In the genomic region with DNA sequence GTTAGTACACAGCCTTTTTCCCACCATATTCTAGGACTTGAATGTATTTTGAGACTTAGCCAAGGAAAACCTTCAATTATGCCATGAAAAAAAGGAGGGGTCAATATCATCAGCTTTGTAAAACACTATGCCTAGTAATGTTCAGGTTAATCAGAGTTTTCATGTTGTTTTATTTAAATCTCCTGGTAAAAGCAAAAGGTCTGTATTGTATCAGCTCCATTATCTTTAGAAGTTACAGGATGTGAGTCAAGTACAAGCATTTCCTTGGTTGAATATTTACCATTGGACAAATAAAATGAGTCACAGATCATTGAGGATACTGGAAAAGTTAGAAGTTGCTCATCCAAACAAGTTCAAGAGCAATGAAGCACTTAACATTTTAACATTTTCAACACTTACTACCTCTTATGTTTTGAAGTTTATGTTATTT, we compare ENCODE assay signal across 13 cellular contexts.
A peak's percentile ranks its signal among the peaks of the same experiment; 100 is the strongest.
DNase-seq lines count a peak whose midpoint lies in the region; ATAC-seq, FAIRE-seq and TF ChIP-seq lines count a peak whose summit lies in the region.
"Had no signal": no experiment of that assay in that cellular context is flagged by ENCODE, and none has a peak within 500 bp of the region (broad histone marks: within the 10 kb centered on the region; RNA-seq: fewer than 3 reads in every experiment).

No MANE protein-coding gene starts in this region.

- peaks cover 17% of the 10 kb centered on the region for H3F3A ChIP-seq in PC-3 (ENCODE audit: low read length, unreplicated experiment)

- H3K4me1 ChIP-seq in PC-3 (ENCODE audit: insufficient read depth, low read length) (peaks cover 60% of the 10 kb centered on the region), endothelial cell of umbilical vein (ENCODE audit: control insufficient read depth, extremely low read depth, insufficient read depth, low read length) (peaks cover 62% of the 10 kb centered on the region)
- no peaks in the 10 kb centered on the region for H3K4me1 ChIP-seq in naive thymus-derived CD4-positive, alpha-beta T cell (ENCODE audit: control insufficient read depth in 2 of 2, insufficient read depth in 2 of 2, low read length in 2 of 2)

- DNase-seq in COLO829 (ENCODE audit: low spot score) (peak; percentile 79), PC-3 (peak; percentile 87), endothelial cell of umbilical vein (ENCODE audit: low read depth, low spot score) (peak; percentile 93), lung microvascular endothelial cell (ENCODE audit: low read depth in 2 of 2) (peak; percentile 77 to 89), MG63 (no peak)
- no peak for DNase-seq in naive thymus-derived CD4-positive, alpha-beta T cell
- DNase-seq in activated CD4-positive, alpha-beta T cell treated with anti-CD3 and anti-CD28 coated beads for 4 hours: no peak
- DNase-seq: activated CD8-positive, alpha-beta T cell treated with anti-CD3 and anti-CD28 coated beads for 36 hours; CD4-positive, CD25-positive, alpha-beta regulatory T cell; naive B cell; NCI-H345 had no signal

- TF ChIP-seq POLR2A in endothelial cell of umbilical vein (IDR thresholded peaks at IDR 0.05; ENCODE audit: low read depth, low read length): peak; percentile 36

- CTCF ChIA-PET in PC-3 (lab: Charles Lee) (interaction anchor here (0.6 to 0.7 kb wide), 4 partner anchors 38 to 653 kb away, joined by 3 to 4 read pairs (median 4); a partner anchor contains a TSS), endothelial cell of umbilical vein (lab: Charles Lee) (interaction anchor here (0.9 to 1.8 kb wide), 6 partner anchors 14 to 181 kb away, joined by 3 to 11 read pairs (median 4); a partner anchor contains a TSS)
- CTCF ChIA-PET in naive thymus-derived CD4-positive, alpha-beta T cell (lab: Charles Lee): no interaction called here

- no peak overlapping the region for H3K27ac Mint-ChIP-seq in naive thymus-derived CD4-positive, alpha-beta T cell
- H3K27ac Mint-ChIP-seq in stimulated activated memory B cell treated with anti-CD40 and anti-IgM and Interleukin-4, amounts not matched to agents 10 μg/mL and 1 μg/mL and 100 μg/mL, for 72 hours: no peak overlapping the region
- H3K27ac Mint-ChIP-seq: activated CD8-positive, alpha-beta T cell treated with anti-CD3 and anti-CD28 coated beads for 36 hours; CD4-positive, CD25-positive, alpha-beta regulatory T cell; naive B cell had no signal

- H3K79me2 ChIP-seq in PC-3 (ENCODE audit: low read length) (peaks cover 21% of the 10 kb centered on the region), endothelial cell of umbilical vein (ENCODE audit: control insufficient read depth, insufficient read depth, low read length) (no peaks in the 10 kb centered on the region)

- no peak overlapping the region for H2AFZ ChIP-seq in PC-3 (ENCODE audit: low read length)
- H2AFZ ChIP-seq in endothelial cell of umbilical vein (ENCODE audit: low read depth, low read length): no peak overlapping the region

- no peaks in the 10 kb centered on the region for H3K27me3 ChIP-seq in PC-3 (ENCODE audit: low read length)
- no peaks in the 10 kb centered on the region for H3K27me3 ChIP-seq in endothelial cell of umbilical vein (ENCODE audit: control insufficient read depth in 2 of 2, insufficient read depth in 2 of 2, low read length in 2 of 2)
- H3K27me3 ChIP-seq in naive thymus-derived CD4-positive, alpha-beta T cell (ENCODE audit: control insufficient read depth in 2 of 2, insufficient read depth in 2 of 2, low read length in 2 of 2): no peaks in the 10 kb centered on the region
- no peaks in the 10 kb centered on the region for H3K27me3 ChIP-seq in MG63

- dilution Hi-C loops in endothelial cell of umbilical vein (cut with MboI; ENCODE audit: extremely low pct_ligation_motif_present, low sequenced_read_pairs): no loop called here

- H3K9me3 ChIP-seq in PC-3 (ENCODE audit: low read length) (no peaks in the 10 kb centered on the region), endothelial cell of umbilical vein (replicated peaks; ENCODE audit: control insufficient read depth, insufficient read depth, low read length) (no peaks in the 10 kb centered on the region), MG63 (no peaks in the 10 kb centered on the region)
- no peaks in the 10 kb centered on the region for H3K9me3 ChIP-seq in naive thymus-derived CD4-positive, alpha-beta T cell (ENCODE audit: control insufficient read depth in 2 of 3, low read length in 3 of 3)

- H3K27ac ChIP-seq in PC-3 (ENCODE audit: low read length) (peak overlapping the region; percentile 95), endothelial cell of umbilical vein (ENCODE audit: insufficient read depth, low read depth, low read length) (peak overlapping the region; percentile 64)
- no peak overlapping the region for H3K27ac ChIP-seq in naive thymus-derived CD4-positive, alpha-beta T cell (ENCODE audit: low read depth, low read length)

- no peak overlapping the region for H3K4me3 ChIP-seq in PC-3 (ENCODE audit: low read length)
- H3K4me3 ChIP-seq in endothelial cell of umbilical vein (replicated peaks in 1 of 3; ENCODE audit: insufficient read depth in 1 of 3, low read depth in 1 of 3, low read length in 3 of 3): no peak overlapping the region
- H3K4me3 ChIP-seq in naive thymus-derived CD4-positive, alpha-beta T cell (ENCODE audit: low read length): no peak overlapping the region
- no peak overlapping the region for H3K4me3 ChIP-seq in MG63

- H3K4me1 Mint-ChIP-seq in naive thymus-derived CD4-positive, alpha-beta T cell: no peaks in the 10 kb centered on the region
- no peaks in the 10 kb centered on the region for H3K4me1 Mint-ChIP-seq in stimulated activated memory B cell treated with anti-CD40 and anti-IgM and Interleukin-4, amounts not matched to agents 10 μg/mL and 1 μg/mL and 100 μg/mL, for 72 hours
- H3K4me1 Mint-ChIP-seq: CD4-positive, CD25-positive, alpha-beta regulatory T cell; naive B cell had no signal

- H3K9ac ChIP-seq in PC-3 (ENCODE audit: low read length) (peak overlapping the region; percentile 71), endothelial cell of umbilical vein (replicated peaks; ENCODE audit: extremely low read depth, insufficient read depth, low read length) (peak overlapping the region; percentile 34)

- H3K9me1 ChIP-seq in endothelial cell of umbilical vein (replicated peaks; ENCODE audit: control insufficient read depth, extremely low read depth, insufficient read depth, low read length): no peaks in the 10 kb centered on the region

- intact Hi-C loops in PC-3 (cut with micrococcal nuclease): loop anchor here (5.0 to 10.0 kb wide), 2 partner anchors 45 to 328 kb away; no protein-coding TSS in a partner anchor
- intact Hi-C loops in endothelial cell of umbilical vein (cut with micrococcal nuclease): loop anchor here (1.0 to 5.0 kb wide), 6 partner anchors 31 to 417 kb away; a partner anchor contains a TSS
- intact Hi-C loops in naive thymus-derived CD4-positive, alpha-beta T cell (cut with micrococcal nuclease): no loop called here

- peak; percentile 87 for FAIRE-seq in endothelial cell of umbilical vein (lab: Jason Lieb, UNC)
- FAIRE-seq: GM12891 had no signal

- no peaks in the 10 kb centered on the region for H4K20me1 ChIP-seq in PC-3 (ENCODE audit: low read length)
- H4K20me1 ChIP-seq in endothelial cell of umbilical vein (replicated peaks; ENCODE audit: control insufficient read depth, extremely low read depth, insufficient read depth, low read length): no peaks in the 10 kb centered on the region

- peaks cover 17 to 30% (median 23%) of the 10 kb centered on the region in 5 donors for H3K27me3 Mint-ChIP-seq in naive thymus-derived CD4-positive, alpha-beta T cell
- H3K27me3 Mint-ChIP-seq in stimulated activated memory B cell treated with anti-CD40 and anti-IgM and Interleukin-4, amounts not matched to agents 10 μg/mL and 1 μg/mL and 100 μg/mL, for 72 hours: peaks cover 27% of the 10 kb centered on the region

- peak; percentile 62 for ATAC-seq in PC-3
- ATAC-seq in naive thymus-derived CD4-positive, alpha-beta T cell: no peak
- no peak for ATAC-seq in stimulated activated memory B cell treated with anti-CD40 and anti-IgM and Interleukin-4, amounts not matched to agents 10 μg/mL and 1 μg/mL and 100 μg/mL, for 72 hours
- ATAC-seq: activated CD8-positive, alpha-beta T cell treated with anti-CD3 and anti-CD28 coated beads for 36 hours had no signal

- no peaks in the 10 kb centered on the region for H3K9me2 ChIP-seq in PC-3 (replicated peaks; ENCODE audit: low read length)

- H3K36me3 ChIP-seq in PC-3 (ENCODE audit: low read depth, low read length) (peaks cover 57% of the 10 kb centered on the region), endothelial cell of umbilical vein (ENCODE audit: control insufficient read depth in 2 of 2, extremely low read depth in 1 of 2, insufficient read depth in 2 of 2, low read length in 2 of 2) (peaks cover 0 to 12% of the 10 kb centered on the region in 2 experiments), MG63 (peaks cover 40% of the 10 kb centered on the region)
- H3K36me3 ChIP-seq in naive thymus-derived CD4-positive, alpha-beta T cell (ENCODE audit: control insufficient read depth in 2 of 3, insufficient read depth in 3 of 3, low read length in 3 of 3): no peaks in the 10 kb centered on the region

- H3K4me3 Mint-ChIP-seq in naive thymus-derived CD4-positive, alpha-beta T cell: no peak overlapping the region
- no peak overlapping the region for H3K4me3 Mint-ChIP-seq in stimulated activated memory B cell treated with anti-CD40 and anti-IgM and Interleukin-4, amounts not matched to agents 10 μg/mL and 1 μg/mL and 100 μg/mL, for 72 hours
- H3K4me3 Mint-ChIP-seq: activated CD8-positive, alpha-beta T cell treated with anti-CD3 and anti-CD28 coated beads for 36 hours; CD4-positive, CD25-positive, alpha-beta regulatory T cell; naive B cell had no signal

- H3K4me2 ChIP-seq in PC-3 (ENCODE audit: low read length): peak overlapping the region; percentile 53
- H3K4me2 ChIP-seq in endothelial cell of umbilical vein (ENCODE audit: insufficient read depth, low read length): peak overlapping the region; percentile 45

- POLR2A ChIA-PET in PC-3 (lab: Charles Lee; ENCODE audit: unreplicated experiment): interaction anchor here (0.6 to 0.8 kb wide), 4 partner anchors 56 to 1347 kb away, joined by 3 to 8 read pairs (median 4); a partner anchor contains a TSS
- POLR2A ChIA-PET in endothelial cell of umbilical vein (lab: Charles Lee): interaction anchor here (0.6 to 1.3 kb wide), 2 partner anchors 35 to 66 kb away, joined by 4 to 5 read pairs; no protein-coding TSS in a partner anchor
- POLR2A ChIA-PET in naive thymus-derived CD4-positive, alpha-beta T cell (lab: Charles Lee): no interaction called here

- TF ChIP-seq CTCF in PC-3 (conservative IDR thresholded peaks at IDR 0.05; ENCODE audit: low read depth, low read length) (no peak), endothelial cell of umbilical vein (IDR thresholded peaks at IDR 0.05; ENCODE audit: extremely low read depth in 1 of 2, insufficient read depth in 1 of 2, low read depth in 1 of 2, low read length in 2 of 2) (no peak)

- H3K36me3 Mint-ChIP-seq in naive thymus-derived CD4-positive, alpha-beta T cell: no peaks in the 10 kb centered on the region
- H3K36me3 Mint-ChIP-seq in stimulated activated memory B cell treated with anti-CD40 and anti-IgM and Interleukin-4, amounts not matched to agents 10 μg/mL and 1 μg/mL and 100 μg/mL, for 72 hours: no peaks in the 10 kb centered on the region
- H3K36me3 Mint-ChIP-seq: CD4-positive, CD25-positive, alpha-beta regulatory T cell; naive B cell had no signal

- H3K9me3 Mint-ChIP-seq in naive thymus-derived CD4-positive, alpha-beta T cell: peaks cover 0 to 2% (median 0%) of the 10 kb centered on the region in 11 donors
- H3K9me3 Mint-ChIP-seq in stimulated activated memory B cell treated with anti-CD40 and anti-IgM and Interleukin-4, amounts not matched to agents 10 μg/mL and 1 μg/mL and 100 μg/mL, for 72 hours: no peaks in the 10 kb centered on the region
- H3K9me3 Mint-ChIP-seq: activated CD8-positive, alpha-beta T cell treated with anti-CD3 and anti-CD28 coated beads for 36 hours; naive B cell had no signal

- no TSS peak for BruUV-seq in PC-3 (replicated peaks; lab: Mats Ljungman, UMichigan)
- no TSS peak for BruUV-seq in endothelial cell of umbilical vein (replicated peaks; lab: Mats Ljungman, UMichigan)

Comparison
In these comparisons a context has a peak if more than half of its experiments do, and no peak if none do; other contexts are left out.
1. DNase-seq: peak in COLO829 (single experiment), PC-3 (single experiment), endothelial cell of umbilical vein (single experiment) and lung microvascular endothelial cell (2 of 2); none in naive thymus-derived CD4-positive, alpha-beta T cell (0 of 9), activated CD4-positive, alpha-beta T cell treated with anti-CD3 and anti-CD28 coated beads for 4 hours (0 of 2) and MG63 (single experiment).
2. intact Hi-C loops: an anchor here in PC-3 (5.0 to 10.0 kb wide) and endothelial cell of umbilical vein (1.0 to 5.0 kb wide); none called in naive thymus-derived CD4-positive, alpha-beta T cell.